In the genomic region with DNA sequence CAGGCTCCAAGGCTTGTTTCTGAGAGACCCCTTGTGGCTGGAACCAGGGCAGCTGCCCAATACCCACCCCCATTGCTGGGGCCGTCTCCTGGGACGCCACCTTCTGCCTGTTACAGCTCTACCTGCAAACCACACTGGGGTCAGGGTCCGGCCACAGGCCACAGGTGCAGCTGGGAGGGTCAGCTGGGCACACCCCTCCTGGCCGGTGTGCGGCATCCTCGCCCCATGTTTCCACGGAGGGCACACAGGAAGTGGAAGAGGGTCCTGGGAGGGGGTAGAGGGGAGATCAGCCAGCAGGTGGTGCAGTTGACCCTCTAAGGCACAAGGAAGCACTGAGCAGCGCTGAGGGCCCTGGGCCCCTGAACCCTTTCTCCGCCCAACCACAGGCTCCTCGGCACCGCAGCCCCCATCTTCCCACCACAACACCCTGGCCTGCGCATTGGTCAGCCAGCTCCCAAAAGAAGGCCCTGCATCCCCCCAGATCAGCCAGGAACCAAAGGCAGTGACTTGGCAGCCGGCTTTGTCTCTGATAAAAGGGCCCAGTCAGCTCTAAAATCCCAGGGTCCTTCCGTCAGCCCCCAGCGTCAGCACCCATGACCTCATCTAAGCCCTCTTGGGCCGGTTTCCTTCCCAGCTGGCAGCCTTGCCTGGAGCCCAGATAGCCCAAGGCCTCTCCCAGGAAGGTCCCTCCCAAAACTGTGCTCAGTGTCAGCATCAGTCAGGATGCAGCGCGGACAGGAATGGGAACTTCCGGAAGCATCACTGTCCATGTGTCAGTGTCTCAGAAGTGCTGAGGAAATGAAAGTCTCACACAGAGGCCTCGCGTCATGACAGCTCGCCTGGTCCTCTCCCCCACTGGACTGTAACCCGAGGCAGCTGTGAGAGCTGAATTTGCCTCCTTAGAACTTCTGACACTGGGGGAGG, we compare ENCODE assay signal across 9 cellular contexts. TPM values are rescaled to one million over a fixed set of nuclear protein-coding genes. Genes with fewer than 3 reads are reported as not detected.
A peak's percentile ranks its signal among the peaks of the same experiment; 100 is the strongest.
DNase-seq lines count a peak whose midpoint lies in the region; ATAC-seq and TF ChIP-seq lines count a peak whose summit lies in the region.
"Had no signal": no experiment of that assay in that cellular context is flagged by ENCODE, and none has a peak within 500 bp of the region (broad histone marks: within the 10 kb centered on the region; RNA-seq: fewer than 3 reads in every experiment).

No MANE protein-coding gene starts in this region.

- H3K4me3 Mint-ChIP-seq in stimulated activated memory B cell treated with anti-CD40 and anti-IgM and Interleukin-4, amounts not matched to agents 10 μg/mL and 1 μg/mL and 100 μg/mL, for 72 hours, result peak overlapping the region; percentile 20
- no peak overlapping the region for H3K4me3 Mint-ChIP-seq in activated CD4-positive, alpha-beta T cell treated with anti-CD3 and anti-CD28 coated beads, Interleukin-2, amount 10 ng/mL, durations not matched to agents 24 days and 14 days

- H3K4me3 ChIP-seq in SJCRH30 (peak overlapping the region; percentile 59), left lung (no peak overlapping the region)

- H3K9me3 ChIP-seq in SJCRH30 (replicated peaks) (no peaks in the 10 kb centered on the region), left lung (no peaks in the 10 kb centered on the region)

- no peak for TF ChIP-seq CTCF in left lung (IDR thresholded peaks at IDR 0.05)

- H3K27ac Mint-ChIP-seq in stimulated activated memory B cell treated with anti-CD40 and anti-IgM and Interleukin-4, amounts not matched to agents 10 μg/mL and 1 μg/mL and 100 μg/mL, for 72 hours, result no peak overlapping the region
- H3K27ac Mint-ChIP-seq in activated CD4-positive, alpha-beta T cell treated with anti-CD3 and anti-CD28 coated beads, Interleukin-2, amount 10 ng/mL, durations not matched to agents 24 days and 14 days, result no peak overlapping the region
- H3K27ac Mint-ChIP-seq: naive thymus-derived CD4-positive, alpha-beta T cell had no signal

- H3K4me1 Mint-ChIP-seq in stimulated activated memory B cell treated with anti-CD40 and anti-IgM and Interleukin-4, amounts not matched to agents 10 μg/mL and 1 μg/mL and 100 μg/mL, for 72 hours, result peaks cover 31% of the 10 kb centered on the region
- peaks cover 4% of the 10 kb centered on the region for H3K4me1 Mint-ChIP-seq in activated CD4-positive, alpha-beta T cell treated with anti-CD3 and anti-CD28 coated beads, Interleukin-2, amount 10 ng/mL, durations not matched to agents 24 days and 14 days

- peaks cover 51% of the 10 kb centered on the region for H3K27me3 Mint-ChIP-seq in stimulated activated memory B cell treated with anti-CD40 and anti-IgM and Interleukin-4, amounts not matched to agents 10 μg/mL and 1 μg/mL and 100 μg/mL, for 72 hours
- H3K27me3 Mint-ChIP-seq in activated CD4-positive, alpha-beta T cell treated with anti-CD3 and anti-CD28 coated beads, Interleukin-2, amount 10 ng/mL, durations not matched to agents 24 days and 14 days, result peaks cover 36% of the 10 kb centered on the region

- H3K36me3 ChIP-seq in SJCRH30, result no peaks in the 10 kb centered on the region
- H3K36me3 ChIP-seq in left lung, result no peaks in the 10 kb centered on the region

- DNase-seq in NOMO-1 treated with DMSO at 0.1 percent for 48 hours (lab: John Stamatoyannopoulos, UW; ENCODE audit: unreplicated experiment) (peak; percentile 26), NOMO-1 treated with dmso at 0.1 percent for 144 hours (lab: John Stamatoyannopoulos, UW; ENCODE audit: unreplicated experiment) (no peak), SJCRH30 (peak; percentile 72 to 81), germinal center (ENCODE audit: low spot score) (peak; percentile 47), left lung (no peak)
- no peak for DNase-seq in activated CD4-positive, alpha-beta T cell treated with anti-CD3 and anti-CD28 coated beads, Interleukin-2, amount 10 ng/mL, durations not matched to agents 24 days and 14 days

- H3K4me1 ChIP-seq in SJCRH30 (peaks cover 18% of the 10 kb centered on the region), left lung (peaks cover 0 to 28% of the 10 kb centered on the region in 2 donors)

- H3K27me3 ChIP-seq in SJCRH30 (no peaks in the 10 kb centered on the region), left lung (peaks cover 32 to 83% of the 10 kb centered on the region in 2 donors)

- H3K27ac ChIP-seq in SJCRH30 (no peak overlapping the region), left lung (no peak overlapping the region)

- H3K9me3 Mint-ChIP-seq in stimulated activated memory B cell treated with anti-CD40 and anti-IgM and Interleukin-4, amounts not matched to agents 10 μg/mL and 1 μg/mL and 100 μg/mL, for 72 hours, result no peaks in the 10 kb centered on the region
- H3K9me3 Mint-ChIP-seq in activated CD4-positive, alpha-beta T cell treated with anti-CD3 and anti-CD28 coated beads, Interleukin-2, amount 10 ng/mL, durations not matched to agents 24 days and 14 days, result no peaks in the 10 kb centered on the region
- H3K9me3 Mint-ChIP-seq: naive thymus-derived CD4-positive, alpha-beta T cell had no signal

- no peaks in the 10 kb centered on the region for H3K36me3 Mint-ChIP-seq in stimulated activated memory B cell treated with anti-CD40 and anti-IgM and Interleukin-4, amounts not matched to agents 10 μg/mL and 1 μg/mL and 100 μg/mL, for 72 hours
- no peaks in the 10 kb centered on the region for H3K36me3 Mint-ChIP-seq in activated CD4-positive, alpha-beta T cell treated with anti-CD3 and anti-CD28 coated beads, Interleukin-2, amount 10 ng/mL, durations not matched to agents 24 days and 14 days (ENCODE audit: low read depth)

- intact Hi-C loops in activated CD4-positive, alpha-beta T cell treated with anti-CD3 and anti-CD28 coated beads, Interleukin-2, amount 10 ng/mL, durations not matched to agents 24 days and 14 days (cut with micrococcal nuclease), result loop anchor here (5.0 kb wide), 1 partner anchor 102 kb away; no protein-coding TSS in a partner anchor
- intact Hi-C loops in left lung (cut with DNase I), result no loop called here

- ATAC-seq in stimulated activated memory B cell treated with anti-CD40 and anti-IgM and Interleukin-4, amounts not matched to agents 10 μg/mL and 1 μg/mL and 100 μg/mL, for 72 hours, result peak; percentile 28
- ATAC-seq in GM18498 (IDR thresholded peaks at IDR 0.05; ENCODE audit: unreplicated experiment) (no peak), left lung (no peak)
- ATAC-seq: naive thymus-derived CD4-positive, alpha-beta T cell had no signal

RNA-seq across cellular contexts. Expression of a gene that starts 1.7 kb away (rescaled TPM):
- total RNA-seq in SJCRH30 (2014; rRNA removed; shearing (Covaris generic)), result 10.4 and 10.5 TPM in 2 replicates
- total RNA-seq in activated CD4-positive, alpha-beta T cell treated with anti-CD3 and anti-CD28 coated beads, Interleukin-2, amount 10 ng/mL, durations not matched to agents 24 days and 14 days, result 0.24 and 0.37 TPM in 2 replicates
- total RNA-seq in left lung, result 1 to 10 TPM in 1 of 2 donors, under 1 TPM in 1; 0.68 to 1.4 TPM

RNA-seq across cellular contexts. Expression of a gene that starts 22.0 kb away (rescaled TPM):
- total RNA-seq in SJCRH30 (2014; rRNA removed; shearing (Covaris generic)), result 3.9 and 4.1 TPM in 2 replicates
- not detected in 2 replicates for total RNA-seq in activated CD4-positive, alpha-beta T cell treated with anti-CD3 and anti-CD28 coated beads, Interleukin-2, amount 10 ng/mL, durations not matched to agents 24 days and 14 days
- 1 to 10 TPM in 1 of 2 donors, under 1 TPM in 1; 0.96 to 1.0 TPM for total RNA-seq in left lung
- total RNA-seq: naive thymus-derived CD4-positive, alpha-beta T cell had no signal

RNA-seq across cellular contexts. Expression of a gene that starts 43.0 kb away (rescaled TPM):
- total RNA-seq in SJCRH30 (2014; rRNA removed; shearing (Covaris generic)), result 59.8 and 71.1 TPM in 2 replicates
- total RNA-seq in activated CD4-positive, alpha-beta T cell treated with anti-CD3 and anti-CD28 coated beads, Interleukin-2, amount 10 ng/mL, durations not matched to agents 24 days and 14 days, result 74.4 and 77.4 TPM in 2 replicates
- 10 to 100 TPM; 30.6 to 40.5 TPM for total RNA-seq in left lung

Comparison
In these comparisons a context has a peak if more than half of its experiments do, and no peak if none do; other contexts are left out.
1. DNase-seq: peak in NOMO-1 treated with DMSO at 0.1 percent for 48 hours (single experiment), SJCRH30 (2 of 2) and germinal center (single experiment); none in NOMO-1 treated with dmso at 0.1 percent for 144 hours (single experiment), activated CD4-positive, alpha-beta T cell treated with anti-CD3 and anti-CD28 coated beads, Interleukin-2, amount 10 ng/mL, durations not matched to agents 24 days and 14 days (single experiment) and left lung (0 of 2).